In genomic region chr6:20128018-20128417, GRCh38 we compare ENCODE assay signal across 26 cellular contexts.
"Had no signal": no experiment of that assay in that cellular context is flagged by ENCODE, and none has a peak within 500 bp of the region (broad histone marks: within the 10 kb centered on the region; RNA-seq: fewer than 3 reads in every experiment).

No MANE protein-coding gene starts in this region.

- H3K27me3 ChIP-seq: gastroesophageal sphincter, heart left ventricle, hepatocyte, neutrophil, pancreas, stomach, testis, tibial artery, upper lobe of right lung, uterus had no signal

- H3K4me1 ChIP-seq: testis, upper lobe of right lung had no signal

- H2AFZ ChIP-seq: hepatocyte had no signal

- H3K4me2 ChIP-seq: hepatocyte, smooth muscle cell had no signal

- H3K36me3 Mint-ChIP-seq: stimulated activated effector memory CD8-positive, alpha-beta T cell treated with anti-CD3 and anti-CD28 coated beads, Interleukin-12 subunit alpha, Interleukin-12 subunit beta, amount 100 ng/mL, for 72 hours had no signal

- DNase-seq: effector CD4-positive, alpha-beta T cell; heart left ventricle; kidney; naive thymus-derived CD8-positive, alpha-beta T cell; retina; stimulated activated CD4-positive, alpha-beta T cell treated with anti-CD3 and anti-CD28 coated beads, Interleukin-12 subunit alpha, Interleukin-12 subunit beta, amount 100 ng/mL, for 4 hours; stimulated activated CD4-positive, alpha-beta T cell treated with anti-CD3 and anti-CD28 coated beads, Interleukin-1b, Interleukin-23, amount 100 ng/mL, for 48 hours; stimulated activated CD4-positive, alpha-beta T cell treated with anti-CD3 and anti-CD28 coated beads, Interleukin-4, amount 100 ng/mL, for 1 hour; stimulated activated naive CD4-positive, alpha-beta T cell treated with Interleukin-2 at 50 U/mL for 16 hours; testis; tibial artery; upper lobe of right lung; uterus had no signal

- H3K27ac ChIP-seq: dorsolateral prefrontal cortex, epithelial cell of prostate, hepatocyte, neutrophil, testis, tibial artery, upper lobe of right lung had no signal

- H3K9me3 Mint-ChIP-seq: memory B cell; stimulated activated effector memory CD8-positive, alpha-beta T cell treated with anti-CD3 and anti-CD28 coated beads, Interleukin-12 subunit alpha, Interleukin-12 subunit beta, amount 100 ng/mL, for 72 hours had no signal

- H3K4me3 Mint-ChIP-seq: memory B cell; mesothelial cell of epicardium; naive thymus-derived CD8-positive, alpha-beta T cell; stimulated activated effector memory CD8-positive, alpha-beta T cell treated with anti-CD3 and anti-CD28 coated beads, Interleukin-12 subunit alpha, Interleukin-12 subunit beta, amount 100 ng/mL, for 72 hours had no signal

- FAIRE-seq: colon, kidney, pancreas had no signal

- H3K79me2 ChIP-seq: hepatocyte had no signal

- ATAC-seq: gastroesophageal sphincter; naive thymus-derived CD8-positive, alpha-beta T cell; stimulated activated effector memory CD8-positive, alpha-beta T cell treated with anti-CD3 and anti-CD28 coated beads, Interleukin-12 subunit alpha, Interleukin-12 subunit beta, amount 100 ng/mL, for 72 hours; upper lobe of right lung had no signal

- H3K4me3 ChIP-seq: dorsolateral prefrontal cortex, gastroesophageal sphincter, heart left ventricle, hepatocyte, lung, pancreas, smooth muscle cell, stomach, testis, tibial artery, upper lobe of right lung, uterus had no signal

- H3K36me3 ChIP-seq: pancreas, uterus had no signal

- H3K27ac Mint-ChIP-seq: memory B cell; stimulated activated effector memory CD8-positive, alpha-beta T cell treated with anti-CD3 and anti-CD28 coated beads, Interleukin-12 subunit alpha, Interleukin-12 subunit beta, amount 100 ng/mL, for 72 hours had no signal

- H3K9me3 ChIP-seq: gastroesophageal sphincter, heart left ventricle, neutrophil, pancreas, stomach, testis, tibial artery, upper lobe of right lung, uterus had no signal
